ENCODE assay signal across 2 cellular contexts in the genomic region with DNA sequence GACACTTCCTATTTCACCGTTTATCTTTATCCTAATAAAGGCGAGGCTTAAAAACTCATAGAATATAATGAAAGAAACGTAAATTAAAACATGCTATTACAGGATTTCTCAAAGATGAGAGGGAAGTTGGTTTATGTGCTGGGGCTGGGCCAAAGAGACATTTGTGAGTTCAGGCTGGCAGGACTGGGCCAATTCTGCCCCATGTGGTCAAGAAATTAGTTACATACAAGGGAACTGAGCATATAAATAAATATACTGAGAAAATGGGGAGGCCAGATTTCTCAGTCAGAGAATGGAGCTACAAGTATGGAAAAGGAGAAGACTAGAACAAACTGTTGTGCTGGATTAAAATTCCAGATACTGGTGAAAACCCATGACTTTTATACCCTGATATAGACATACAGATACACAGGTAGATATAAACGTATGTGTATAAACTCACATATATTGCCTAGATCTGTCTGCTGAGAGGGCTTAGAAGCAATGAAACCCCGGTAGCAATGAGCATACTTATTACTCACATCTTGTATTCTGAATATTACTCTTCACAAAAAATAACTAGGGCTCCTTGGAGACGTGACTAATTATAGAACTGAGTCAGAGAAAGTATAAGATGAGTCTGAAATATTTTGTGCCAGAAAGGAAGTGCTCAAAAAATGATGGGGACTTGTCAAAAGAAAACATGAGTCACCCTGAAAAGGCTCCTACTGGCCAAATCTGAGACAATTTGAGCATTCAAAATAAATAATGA.
TF ChIP-seq lines count a peak whose summit lies in the region.

No MANE protein-coding gene starts in this region.

TF ChIP-seq in GM23338, 12 proteins besides CTCF, POLR2A, EP300 and RAD21 (continued from another document):
- TF ChIP-seq, protein P1, sequence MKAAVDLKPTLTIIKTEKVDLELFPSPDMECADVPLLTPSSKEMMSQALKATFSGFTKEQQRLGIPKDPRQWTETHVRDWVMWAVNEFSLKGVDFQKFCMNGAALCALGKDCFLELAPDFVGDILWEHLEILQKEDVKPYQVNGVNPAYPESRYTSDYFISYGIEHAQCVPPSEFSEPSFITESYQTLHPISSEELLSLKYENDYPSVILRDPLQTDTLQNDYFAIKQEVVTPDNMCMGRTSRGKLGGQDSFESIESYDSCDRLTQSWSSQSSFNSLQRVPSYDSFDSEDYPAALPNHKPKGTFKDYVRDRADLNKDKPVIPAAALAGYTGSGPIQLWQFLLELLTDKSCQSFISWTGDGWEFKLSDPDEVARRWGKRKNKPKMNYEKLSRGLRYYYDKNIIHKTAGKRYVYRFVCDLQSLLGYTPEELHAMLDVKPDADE (IDR thresholded peaks at IDR 0.05) = no peak
- TF ChIP-seq ZNF331 (CRISPR knock-in tag; IDR thresholded peaks at IDR 0.05; ENCODE audit: low read depth) = no peak
- TF ChIP-seq STAT1 (IDR thresholded peaks at IDR 0.05; ENCODE audit: unreplicated experiment) = no peak
TF ChIP-seq in GM23338: peak in this region for 0.

TF ChIP-seq in GM12878, 131 proteins besides CTCF, POLR2A, EP300 and RAD21 (continued from another document and continues in another):
- TF ChIP-seq, protein P2, sequence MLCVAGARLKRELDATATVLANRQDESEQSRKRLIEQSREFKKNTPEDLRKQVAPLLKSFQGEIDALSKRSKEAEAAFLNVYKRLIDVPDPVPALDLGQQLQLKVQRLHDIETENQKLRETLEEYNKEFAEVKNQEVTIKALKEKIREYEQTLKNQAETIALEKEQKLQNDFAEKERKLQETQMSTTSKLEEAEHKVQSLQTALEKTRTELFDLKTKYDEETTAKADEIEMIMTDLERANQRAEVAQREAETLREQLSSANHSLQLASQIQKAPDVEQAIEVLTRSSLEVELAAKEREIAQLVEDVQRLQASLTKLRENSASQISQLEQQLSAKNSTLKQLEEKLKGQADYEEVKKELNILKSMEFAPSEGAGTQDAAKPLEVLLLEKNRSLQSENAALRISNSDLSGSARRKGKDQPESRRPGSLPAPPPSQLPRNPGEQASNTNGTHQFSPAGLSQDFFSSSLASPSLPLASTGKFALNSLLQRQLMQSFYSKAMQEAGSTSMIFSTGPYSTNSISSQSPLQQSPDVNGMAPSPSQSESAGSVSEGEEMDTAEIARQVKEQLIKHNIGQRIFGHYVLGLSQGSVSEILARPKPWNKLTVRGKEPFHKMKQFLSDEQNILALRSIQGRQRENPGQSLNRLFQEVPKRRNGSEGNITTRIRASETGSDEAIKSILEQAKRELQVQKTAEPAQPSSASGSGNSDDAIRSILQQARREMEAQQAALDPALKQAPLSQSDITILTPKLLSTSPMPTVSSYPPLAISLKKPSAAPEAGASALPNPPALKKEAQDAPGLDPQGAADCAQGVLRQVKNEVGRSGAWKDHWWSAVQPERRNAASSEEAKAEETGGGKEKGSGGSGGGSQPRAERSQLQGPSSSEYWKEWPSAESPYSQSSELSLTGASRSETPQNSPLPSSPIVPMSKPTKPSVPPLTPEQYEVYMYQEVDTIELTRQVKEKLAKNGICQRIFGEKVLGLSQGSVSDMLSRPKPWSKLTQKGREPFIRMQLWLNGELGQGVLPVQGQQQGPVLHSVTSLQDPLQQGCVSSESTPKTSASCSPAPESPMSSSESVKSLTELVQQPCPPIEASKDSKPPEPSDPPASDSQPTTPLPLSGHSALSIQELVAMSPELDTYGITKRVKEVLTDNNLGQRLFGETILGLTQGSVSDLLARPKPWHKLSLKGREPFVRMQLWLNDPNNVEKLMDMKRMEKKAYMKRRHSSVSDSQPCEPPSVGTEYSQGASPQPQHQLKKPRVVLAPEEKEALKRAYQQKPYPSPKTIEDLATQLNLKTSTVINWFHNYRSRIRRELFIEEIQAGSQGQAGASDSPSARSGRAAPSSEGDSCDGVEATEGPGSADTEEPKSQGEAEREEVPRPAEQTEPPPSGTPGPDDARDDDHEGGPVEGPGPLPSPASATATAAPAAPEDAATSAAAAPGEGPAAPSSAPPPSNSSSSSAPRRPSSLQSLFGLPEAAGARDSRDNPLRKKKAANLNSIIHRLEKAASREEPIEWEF (IDR thresholded peaks at IDR 0.05; ENCODE audit: insufficient replicate concordance, low read depth, low read length) = no peak
- no peak for TF ChIP-seq ZZZ3 (IDR thresholded peaks at IDR 0.05; ENCODE audit: control insufficient read depth, insufficient read length, low read depth)
- TF ChIP-seq, protein P3, sequence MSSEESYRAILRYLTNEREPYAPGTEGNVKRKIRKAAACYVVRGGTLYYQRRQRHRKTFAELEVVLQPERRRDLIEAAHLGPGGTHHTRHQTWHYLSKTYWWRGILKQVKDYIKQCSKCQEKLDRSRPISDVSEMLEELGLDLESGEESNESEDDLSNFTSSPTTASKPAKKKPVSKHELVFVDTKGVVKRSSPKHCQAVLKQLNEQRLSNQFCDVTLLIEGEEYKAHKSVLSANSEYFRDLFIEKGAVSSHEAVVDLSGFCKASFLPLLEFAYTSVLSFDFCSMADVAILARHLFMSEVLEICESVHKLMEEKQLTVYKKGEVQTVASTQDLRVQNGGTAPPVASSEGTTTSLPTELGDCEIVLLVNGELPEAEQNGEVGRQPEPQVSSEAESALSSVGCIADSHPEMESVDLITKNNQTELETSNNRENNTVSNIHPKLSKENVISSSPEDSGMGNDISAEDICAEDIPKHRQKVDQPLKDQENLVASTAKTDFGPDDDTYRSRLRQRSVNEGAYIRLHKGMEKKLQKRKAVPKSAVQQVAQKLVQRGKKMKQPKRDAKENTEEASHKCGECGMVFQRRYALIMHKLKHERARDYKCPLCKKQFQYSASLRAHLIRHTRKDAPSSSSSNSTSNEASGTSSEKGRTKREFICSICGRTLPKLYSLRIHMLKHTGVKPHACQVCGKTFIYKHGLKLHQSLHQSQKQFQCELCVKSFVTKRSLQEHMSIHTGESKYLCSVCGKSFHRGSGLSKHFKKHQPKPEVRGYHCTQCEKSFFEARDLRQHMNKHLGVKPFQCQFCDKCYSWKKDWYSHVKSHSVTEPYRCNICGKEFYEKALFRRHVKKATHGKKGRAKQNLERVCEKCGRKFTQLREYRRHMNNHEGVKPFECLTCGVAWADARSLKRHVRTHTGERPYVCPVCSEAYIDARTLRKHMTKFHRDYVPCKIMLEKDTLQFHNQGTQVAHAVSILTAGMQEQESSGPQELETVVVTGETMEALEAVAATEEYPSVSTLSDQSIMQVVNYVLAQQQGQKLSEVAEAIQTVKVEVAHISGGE (CRISPR knock-in tag; IDR thresholded peaks at IDR 0.05) = no peak
- peak; percentile 49; the same call in 1 of the 2 replicates for TF ChIP-seq BACH1 (IDR thresholded peaks at IDR 0.05; ENCODE audit: borderline replicate concordance)
- TF ChIP-seq, protein P4, sequence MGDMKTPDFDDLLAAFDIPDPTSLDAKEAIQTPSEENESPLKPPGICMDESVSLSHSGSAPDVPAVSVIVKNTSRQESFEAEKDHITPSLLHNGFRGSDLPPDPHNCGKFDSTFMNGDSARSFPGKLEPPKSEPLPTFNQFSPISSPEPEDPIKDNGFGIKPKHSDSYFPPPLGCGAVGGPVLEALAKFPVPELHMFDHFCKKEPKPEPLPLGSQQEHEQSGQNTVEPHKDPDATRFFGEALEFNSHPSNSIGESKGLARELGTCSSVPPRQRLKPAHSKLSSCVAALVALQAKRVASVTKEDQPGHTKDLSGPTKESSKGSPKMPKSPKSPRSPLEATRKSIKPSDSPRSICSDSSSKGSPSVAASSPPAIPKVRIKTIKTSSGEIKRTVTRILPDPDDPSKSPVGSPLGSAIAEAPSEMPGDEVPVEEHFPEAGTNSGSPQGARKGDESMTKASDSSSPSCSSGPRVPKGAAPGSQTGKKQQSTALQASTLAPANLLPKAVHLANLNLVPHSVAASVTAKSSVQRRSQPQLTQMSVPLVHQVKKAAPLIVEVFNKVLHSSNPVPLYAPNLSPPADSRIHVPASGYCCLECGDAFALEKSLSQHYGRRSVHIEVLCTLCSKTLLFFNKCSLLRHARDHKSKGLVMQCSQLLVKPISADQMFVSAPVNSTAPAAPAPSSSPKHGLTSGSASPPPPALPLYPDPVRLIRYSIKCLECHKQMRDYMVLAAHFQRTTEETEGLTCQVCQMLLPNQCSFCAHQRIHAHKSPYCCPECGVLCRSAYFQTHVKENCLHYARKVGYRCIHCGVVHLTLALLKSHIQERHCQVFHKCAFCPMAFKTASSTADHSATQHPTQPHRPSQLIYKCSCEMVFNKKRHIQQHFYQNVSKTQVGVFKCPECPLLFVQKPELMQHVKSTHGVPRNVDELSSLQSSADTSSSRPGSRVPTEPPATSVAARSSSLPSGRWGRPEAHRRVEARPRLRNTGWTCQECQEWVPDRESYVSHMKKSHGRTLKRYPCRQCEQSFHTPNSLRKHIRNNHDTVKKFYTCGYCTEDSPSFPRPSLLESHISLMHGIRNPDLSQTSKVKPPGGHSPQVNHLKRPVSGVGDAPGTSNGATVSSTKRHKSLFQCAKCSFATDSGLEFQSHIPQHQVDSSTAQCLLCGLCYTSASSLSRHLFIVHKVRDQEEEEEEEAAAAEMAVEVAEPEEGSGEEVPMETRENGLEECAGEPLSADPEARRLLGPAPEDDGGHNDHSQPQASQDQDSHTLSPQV (IDR thresholded peaks at IDR 0.05) = no peak
- 0 out of 2 replicates have a peak, but pooled peaks have one; percentile 16 for TF ChIP-seq CREM (IDR thresholded peaks at IDR 0.05; ENCODE audit: low read depth)
- TF ChIP-seq MTA2 (IDR thresholded peaks at IDR 0.05; ENCODE audit: low read depth) = peak; percentile 61; the same call in 1 of the 2 replicates
- no peak for TF ChIP-seq ZNF274 (IDR thresholded peaks at IDR 0.05; ENCODE audit: insufficient read depth, insufficient read length)
- no peak for TF ChIP-seq IKZF1 (conservative IDR thresholded peaks at IDR 0.05)
- no peak for TF ChIP-seq BMI1 (IDR thresholded peaks at IDR 0.05; ENCODE audit: borderline replicate concordance)
- TF ChIP-seq HDAC6 (IDR thresholded peaks at IDR 0.05; ENCODE audit: unreplicated experiment) = no peak
- TF ChIP-seq EZH2 (IDR thresholded peaks at IDR 0.05; ENCODE audit: borderline replicate concordance, control insufficient read depth, low read depth, low read length) = no peak
- peak; percentile 34; the same call in 1 of the 2 replicates for TF ChIP-seq SPI1 (IDR thresholded peaks at IDR 0.05; ENCODE audit: borderline replicate concordance, insufficient read depth, low read depth, low read length)
- TF ChIP-seq ZNF384 (IDR thresholded peaks at IDR 0.05; ENCODE audit: borderline replicate concordance, low read depth, low read length) = no peak
- no peak for TF ChIP-seq SMARCA5 (IDR thresholded peaks at IDR 0.05)
- no peak for TF ChIP-seq STAT1 (conservative IDR thresholded peaks at IDR 0.05)
- TF ChIP-seq SIX5 (IDR thresholded peaks at IDR 0.05; ENCODE audit: low read depth, low read length, severe bottlenecking) = no peak
- peak; percentile 32; the same call in 1 of the 2 replicates for TF ChIP-seq RUNX3 (IDR thresholded peaks at IDR 0.05; ENCODE audit: low read length)
- TF ChIP-seq, protein P5, sequence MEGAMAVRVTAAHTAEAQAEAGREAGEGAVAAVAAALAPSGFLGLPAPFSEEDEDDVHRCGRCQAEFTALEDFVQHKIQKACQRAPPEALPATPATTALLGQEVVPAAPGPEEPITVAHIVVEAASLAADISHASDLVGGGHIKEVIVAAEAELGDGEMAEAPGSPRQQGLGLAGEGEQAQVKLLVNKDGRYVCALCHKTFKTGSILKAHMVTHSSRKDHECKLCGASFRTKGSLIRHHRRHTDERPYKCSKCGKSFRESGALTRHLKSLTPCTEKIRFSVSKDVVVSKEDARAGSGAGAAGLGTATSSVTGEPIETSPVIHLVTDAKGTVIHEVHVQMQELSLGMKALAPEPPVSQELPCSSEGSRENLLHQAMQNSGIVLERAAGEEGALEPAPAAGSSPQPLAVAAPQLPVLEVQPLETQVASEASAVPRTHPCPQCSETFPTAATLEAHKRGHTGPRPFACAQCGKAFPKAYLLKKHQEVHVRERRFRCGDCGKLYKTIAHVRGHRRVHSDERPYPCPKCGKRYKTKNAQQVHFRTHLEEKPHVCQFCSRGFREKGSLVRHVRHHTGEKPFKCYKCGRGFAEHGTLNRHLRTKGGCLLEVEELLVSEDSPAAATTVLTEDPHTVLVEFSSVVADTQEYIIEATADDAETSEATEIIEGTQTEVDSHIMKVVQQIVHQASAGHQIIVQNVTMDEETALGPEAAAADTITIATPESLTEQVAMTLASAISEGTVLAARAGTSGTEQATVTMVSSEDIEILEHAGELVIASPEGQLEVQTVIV (IDR thresholded peaks at IDR 0.05; ENCODE audit: borderline replicate concordance, partially characterized antibody) = no peak
- TF ChIP-seq, protein P6, sequence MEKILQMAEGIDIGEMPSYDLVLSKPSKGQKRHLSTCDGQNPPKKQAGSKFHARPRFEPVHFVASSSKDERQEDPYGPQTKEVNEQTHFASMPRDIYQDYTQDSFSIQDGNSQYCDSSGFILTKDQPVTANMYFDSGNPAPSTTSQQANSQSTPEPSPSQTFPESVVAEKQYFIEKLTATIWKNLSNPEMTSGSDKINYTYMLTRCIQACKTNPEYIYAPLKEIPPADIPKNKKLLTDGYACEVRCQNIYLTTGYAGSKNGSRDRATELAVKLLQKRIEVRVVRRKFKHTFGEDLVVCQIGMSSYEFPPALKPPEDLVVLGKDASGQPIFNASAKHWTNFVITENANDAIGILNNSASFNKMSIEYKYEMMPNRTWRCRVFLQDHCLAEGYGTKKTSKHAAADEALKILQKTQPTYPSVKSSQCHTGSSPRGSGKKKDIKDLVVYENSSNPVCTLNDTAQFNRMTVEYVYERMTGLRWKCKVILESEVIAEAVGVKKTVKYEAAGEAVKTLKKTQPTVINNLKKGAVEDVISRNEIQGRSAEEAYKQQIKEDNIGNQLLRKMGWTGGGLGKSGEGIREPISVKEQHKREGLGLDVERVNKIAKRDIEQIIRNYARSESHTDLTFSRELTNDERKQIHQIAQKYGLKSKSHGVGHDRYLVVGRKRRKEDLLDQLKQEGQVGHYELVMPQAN (conservative IDR thresholded peaks at IDR 0.05) = no peak
- TF ChIP-seq BHLHE40 (IDR thresholded peaks at IDR 0.05; ENCODE audit: borderline replicate concordance in 1 of 2, low read depth in 2 of 2, low read length in 1 of 2) = 0 out of 4 replicates have a peak, but pooled peaks of 1 of the 2 experiments have one; percentile 7
- TF ChIP-seq, protein P7, sequence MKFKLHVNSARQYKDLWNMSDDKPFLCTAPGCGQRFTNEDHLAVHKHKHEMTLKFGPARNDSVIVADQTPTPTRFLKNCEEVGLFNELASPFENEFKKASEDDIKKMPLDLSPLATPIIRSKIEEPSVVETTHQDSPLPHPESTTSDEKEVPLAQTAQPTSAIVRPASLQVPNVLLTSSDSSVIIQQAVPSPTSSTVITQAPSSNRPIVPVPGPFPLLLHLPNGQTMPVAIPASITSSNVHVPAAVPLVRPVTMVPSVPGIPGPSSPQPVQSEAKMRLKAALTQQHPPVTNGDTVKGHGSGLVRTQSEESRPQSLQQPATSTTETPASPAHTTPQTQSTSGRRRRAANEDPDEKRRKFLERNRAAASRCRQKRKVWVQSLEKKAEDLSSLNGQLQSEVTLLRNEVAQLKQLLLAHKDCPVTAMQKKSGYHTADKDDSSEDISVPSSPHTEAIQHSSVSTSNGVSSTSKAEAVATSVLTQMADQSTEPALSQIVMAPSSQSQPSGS (IDR thresholded peaks at IDR 0.05; ENCODE audit: low read length) = peak; percentile 50; the same call in 1 of the 2 replicates
- no peak for TF ChIP-seq TBL1XR1 (IDR thresholded peaks at IDR 0.05; ENCODE audit: low read depth, low read length)
- no peak for TF ChIP-seq CHD1 (IDR thresholded peaks at IDR 0.05; ENCODE audit: low read depth, low read length)
- TF ChIP-seq, protein P8, sequence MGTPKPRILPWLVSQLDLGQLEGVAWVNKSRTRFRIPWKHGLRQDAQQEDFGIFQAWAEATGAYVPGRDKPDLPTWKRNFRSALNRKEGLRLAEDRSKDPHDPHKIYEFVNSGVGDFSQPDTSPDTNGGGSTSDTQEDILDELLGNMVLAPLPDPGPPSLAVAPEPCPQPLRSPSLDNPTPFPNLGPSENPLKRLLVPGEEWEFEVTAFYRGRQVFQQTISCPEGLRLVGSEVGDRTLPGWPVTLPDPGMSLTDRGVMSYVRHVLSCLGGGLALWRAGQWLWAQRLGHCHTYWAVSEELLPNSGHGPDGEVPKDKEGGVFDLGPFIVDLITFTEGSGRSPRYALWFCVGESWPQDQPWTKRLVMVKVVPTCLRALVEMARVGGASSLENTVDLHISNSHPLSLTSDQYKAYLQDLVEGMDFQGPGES (IDR thresholded peaks at IDR 0.05) = no peak
- peak; percentile 91 for TF ChIP-seq MEF2A (IDR thresholded peaks at IDR 0.05; ENCODE audit: insufficient read depth, low read depth, low read length)
- no peak for TF ChIP-seq RBBP5 (conservative IDR thresholded peaks at IDR 0.05)
- no peak for TF ChIP-seq HDAC2 (IDR thresholded peaks at IDR 0.05)
